ENCODE assay signal across 9 cellular contexts in the genomic region with DNA sequence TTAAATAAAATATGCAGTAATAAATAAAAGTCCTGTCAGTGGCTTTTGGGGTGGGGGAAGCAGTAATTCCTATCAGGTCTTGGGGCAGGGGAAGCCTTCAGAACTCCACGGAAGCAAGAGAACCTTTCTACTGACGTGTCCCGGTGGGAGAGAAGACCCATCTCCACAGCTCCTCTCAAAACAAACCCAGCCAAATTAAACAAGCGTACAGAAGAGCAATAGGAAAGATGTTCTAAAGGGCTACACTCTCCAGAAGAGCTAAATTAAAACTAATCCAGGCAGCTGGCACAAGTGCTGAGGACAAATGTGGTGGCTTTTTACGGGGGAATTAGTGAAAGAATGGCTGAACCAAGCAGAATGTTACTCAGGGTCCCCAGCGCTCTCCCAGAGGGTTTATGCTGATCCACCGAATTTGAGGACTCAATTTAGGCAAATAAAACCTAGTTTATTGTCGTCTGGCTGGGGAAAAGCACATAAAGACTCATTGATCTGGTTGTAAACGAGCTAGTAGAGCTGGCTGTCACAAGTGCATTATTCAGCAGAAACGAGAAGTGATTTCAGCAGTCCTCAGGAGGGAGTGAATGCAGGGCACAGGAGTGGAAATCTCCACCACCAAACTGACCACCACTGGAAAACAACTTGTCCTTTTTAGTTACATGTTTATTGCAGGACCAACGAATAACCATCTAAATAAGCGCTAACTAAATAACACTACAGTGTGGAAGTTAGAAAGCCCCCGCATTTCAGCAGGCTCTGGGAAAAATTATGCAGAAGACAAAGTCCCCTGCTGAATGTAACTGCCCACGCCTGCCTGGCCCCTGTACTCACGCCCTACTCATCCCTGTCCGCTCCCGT. TPM values are rescaled to one million over a fixed set of nuclear protein-coding genes. Genes with fewer than 3 reads are reported as not detected.
DNase-seq lines count a peak whose midpoint lies in the region; ATAC-seq and TF ChIP-seq lines count a peak whose summit lies in the region.
"Had no signal": no experiment of that assay in that cellular context is flagged by ENCODE, and none has a peak within 500 bp of the region (broad histone marks: within the 10 kb centered on the region; RNA-seq: fewer than 3 reads in every experiment).

No MANE protein-coding gene starts in this region.

- DNase-seq in AG08396 (ENCODE audit: low spot score): peak; percentile 27
- DNase-seq in HT1080 (ENCODE audit: low read depth): peak; percentile 53
- DNase-seq in mesothelial cell of epicardium (ENCODE audit: low spot score in 2 of 2, unreplicated experiment in 2 of 2): no peak
- DNase-seq in effector memory CD4-positive, alpha-beta T cell: no peak
- no peak for DNase-seq in COR-L47 (lab: John Stamatoyannopoulos, UW)
- DNase-seq in activated CD4-positive, alpha-beta T cell treated with anti-CD3 and anti-CD28 coated beads for 1 hour: no peak

- no peaks in the 10 kb centered on the region for H3K9me3 Mint-ChIP-seq in mesothelial cell of epicardium

- H3K4me1 Mint-ChIP-seq in mesothelial cell of epicardium: peaks cover 11% of the 10 kb centered on the region

- H3K36me3 ChIP-seq in effector memory CD4-positive, alpha-beta T cell (ENCODE audit: control insufficient read depth, insufficient read depth, low read length): no peaks in the 10 kb centered on the region

- H3K27ac ChIP-seq in angular gyrus (ENCODE audit: low read depth, low read length): peak overlapping the region; percentile 68
- H3K27ac ChIP-seq in effector memory CD4-positive, alpha-beta T cell (ENCODE audit: insufficient read depth, low read length, poor library complexity, severe bottlenecking): no peak overlapping the region

- no peak for ATAC-seq in GM21786 (IDR thresholded peaks at IDR 0.05; ENCODE audit: unreplicated experiment)

- H3K4me1 ChIP-seq in effector memory CD4-positive, alpha-beta T cell (ENCODE audit: control insufficient read depth, insufficient read depth, low read length, poor library complexity, severe bottlenecking): no peaks in the 10 kb centered on the region

- no peaks in the 10 kb centered on the region for H3K27me3 ChIP-seq in effector memory CD4-positive, alpha-beta T cell (replicated peaks; ENCODE audit: control insufficient read depth, insufficient read depth, low read length, poor library complexity, severe bottlenecking)

- H3K4me3 Mint-ChIP-seq in mesothelial cell of epicardium: no peak overlapping the region

- H3K36me3 Mint-ChIP-seq in mesothelial cell of epicardium: no peaks in the 10 kb centered on the region

- H3K27ac Mint-ChIP-seq in mesothelial cell of epicardium: peak overlapping the region; percentile 57

- H3K4me3 ChIP-seq in effector memory CD4-positive, alpha-beta T cell (ENCODE audit: insufficient read depth, low read depth, low read length, poor library complexity, severe bottlenecking): no peak overlapping the region

- no peaks in the 10 kb centered on the region for H3K9me3 ChIP-seq in effector memory CD4-positive, alpha-beta T cell (ENCODE audit: control insufficient read depth, low read length)

- H3K27me3 Mint-ChIP-seq in mesothelial cell of epicardium (ENCODE audit: low read depth): peaks cover 5% of the 10 kb centered on the region

- no peak for TF ChIP-seq CTCF in mesothelial cell of epicardium (IDR thresholded peaks at IDR 0.05; ENCODE audit: unreplicated experiment)

RNA-seq across cellular contexts. Expression of gene BFSP2, which starts 13.5 kb away (rescaled TPM):
- total RNA-seq in HT1080 (2014; rRNA removed; shearing (Covaris generic)): not detected in 2 replicates
- not detected in 2 replicates for polyA plus RNA-seq in HT1080 (2015; cell fraction: cytosol; rRNA removed)
- polyA plus RNA-seq in HT1080 (2015; cell fraction: nucleus; rRNA removed): not detected in 2 replicates
- 0.59 TPM in 1 of 3 replicates, not detected in the others for total RNA-seq in mesothelial cell of epicardium
- total RNA-seq: pulmonary artery endothelial cell had no signal

Comparison
In these comparisons a context has a peak if more than half of its experiments do, and no peak if none do; other contexts are left out.
1. DNase-seq: peak in AG08396 (single experiment) and HT1080 (single experiment); none in mesothelial cell of epicardium (0 of 2), effector memory CD4-positive, alpha-beta T cell (0 of 3), COR-L47 (single experiment) and activated CD4-positive, alpha-beta T cell treated with anti-CD3 and anti-CD28 coated beads for 1 hour (single experiment).